Comparison of ENCODE assay signal across 11 cellular contexts in genomic region chr3:125053304-125053699, GRCh38. TPM values are rescaled to one million over a fixed set of nuclear protein-coding genes. Genes with fewer than 3 reads are reported as not detected.
DNase-seq lines count a peak whose midpoint lies in the region; ATAC-seq and TF ChIP-seq lines count a peak whose summit lies in the region.
"Had no signal": no experiment of that assay in that cellular context is flagged by ENCODE, and none has a peak within 500 bp of the region (broad histone marks: within the 10 kb centered on the region; RNA-seq: fewer than 3 reads in every experiment).

No MANE protein-coding gene starts in this region.

- H3K4me3 Mint-ChIP-seq in CD4-positive, alpha-beta memory T cell = peak overlapping the region; percentile 27 to 98 (median 96)

- H3K36me3 ChIP-seq in CD4-positive, alpha-beta memory T cell (ENCODE audit: insufficient read depth, low read length) = no peaks in the 10 kb centered on the region
- peaks cover 0 to under 1% (median 0%) of the 10 kb centered on the region in 4 donors for H3K36me3 ChIP-seq in esophagus muscularis mucosa
- H3K36me3 ChIP-seq in sigmoid colon = no peaks in the 10 kb centered on the region

- peak overlapping the region; percentile 95 to 99 (median 98) for H3K27ac Mint-ChIP-seq in CD4-positive, alpha-beta memory T cell

- in situ Hi-C loops in KBM-7 (cut with MboI; ENCODE audit: low pct_unique_long_range_greater_than_20kb, low sequenced_read_pairs) = no loop called here

- POLR2A ChIA-PET in CD4-positive, alpha-beta memory T cell (lab: Charles Lee; ENCODE audit: partially characterized antibody) = interaction anchor here (1.6 to 2.2 kb wide), 4 partner anchors 30 to 88 kb away, joined by 3 to 13 read pairs (median 6); no protein-coding TSS in a partner anchor
- POLR2A ChIA-PET in RWPE1 (lab: Yijun Ruan, JAX; ENCODE audit: low non-redundant PET) = interaction anchor here (1.0 kb wide), 1 partner anchor 15 kb away, joined by 4 read pairs; no protein-coding TSS in a partner anchor

- no peaks in the 10 kb centered on the region for H3K9me3 ChIP-seq in CD4-positive, alpha-beta memory T cell (ENCODE audit: control insufficient read depth in 1 of 2, low read length in 2 of 2)
- no peaks in the 10 kb centered on the region for H3K9me3 ChIP-seq in esophagus muscularis mucosa
- no peaks in the 10 kb centered on the region for H3K9me3 ChIP-seq in sigmoid colon

- TF ChIP-seq EP300 in esophagus muscularis mucosa (IDR thresholded peaks at IDR 0.05) (no peak), sigmoid colon (IDR thresholded peaks at IDR 0.05) (no peak)

- no peaks in the 10 kb centered on the region for H3K9me3 Mint-ChIP-seq in CD4-positive, alpha-beta memory T cell

- H3K36me3 Mint-ChIP-seq in CD4-positive, alpha-beta memory T cell = peaks cover 13 to 15% of the 10 kb centered on the region in 2 donors

- ATAC-seq in GM19395 (IDR thresholded peaks at IDR 0.05; ENCODE audit: unreplicated experiment) (no peak), GM21786 (IDR thresholded peaks at IDR 0.05; ENCODE audit: unreplicated experiment) (no peak)

- intact Hi-C loops in CD4-positive, alpha-beta memory T cell (cut with micrococcal nuclease) = loop anchor here (5.0 kb wide), 2 partner anchors 51 to 69 kb away; no protein-coding TSS in a partner anchor
- intact Hi-C loops in esophagus muscularis mucosa (cut with DNase I) = loop anchor here (10.0 kb wide), 1 partner anchor 321 kb away; the partner anchor contains the start of gene ZNF148
- intact Hi-C loops in sigmoid colon (cut with DNase I) = loop anchor here (5.0 to 10.0 kb wide), 4 partner anchors 89 to 531 kb away; no protein-coding TSS in a partner anchor

- TF ChIP-seq POLR2A in esophagus muscularis mucosa (IDR thresholded peaks at IDR 0.05; ENCODE audit: low read depth) (no peak), sigmoid colon (IDR thresholded peaks at IDR 0.05) (no peak)

- TF ChIP-seq CTCF in RWPE1 (conservative IDR thresholded peaks at IDR 0.05; ENCODE audit: low read depth) = no peak
- TF ChIP-seq CTCF in esophagus muscularis mucosa (IDR thresholded peaks at IDR 0.05) = no peak
- no peak for TF ChIP-seq CTCF in sigmoid colon (IDR thresholded peaks at IDR 0.05)

- CTCF ChIA-PET in CD4-positive, alpha-beta memory T cell (lab: Charles Lee; ENCODE audit: partially characterized antibody) = interaction anchor here (0.7 to 1.6 kb wide), 4 partner anchors 10 to 321 kb away, joined by 3 to 4 read pairs (median 3); no protein-coding TSS in a partner anchor
- CTCF ChIA-PET in RWPE1 (lab: Yijun Ruan, JAX) = no interaction called here

- H3K27me3 Mint-ChIP-seq in CD4-positive, alpha-beta memory T cell = no peaks in the 10 kb centered on the region

- H3K4me1 Mint-ChIP-seq in CD4-positive, alpha-beta memory T cell = peaks cover 47 to 69% (median 57%) of the 10 kb centered on the region in 4 donors

- H3K4me3 ChIP-seq in CD4-positive, alpha-beta memory T cell (ENCODE audit: low read length in 2 of 2) = no peak overlapping the region
- H3K4me3 ChIP-seq in esophagus muscularis mucosa (peak overlapping the region; percentile 80 to 86 (median 84)), sigmoid colon (peak overlapping the region in 2 of 4 donors; percentile 79 to 81)
- H3K4me3 ChIP-seq: PC-9 had no signal

- DNase-seq in CD4-positive, alpha-beta memory T cell = no peak
- DNase-seq in RWPE1 (ENCODE audit: low spot score) = no peak
- no peak for DNase-seq in esophagus muscularis mucosa (ENCODE audit: extremely low spot score)
- no peak for DNase-seq in sigmoid colon
- DNase-seq in SK-N-DZ (ENCODE audit: low spot score) = no peak
- no peak for DNase-seq in KBM-7
- DNase-seq: GOT3, Kasumi-1, PC-9 had no signal

- peaks cover 61% of the 10 kb centered on the region for H3K4me1 ChIP-seq in CD4-positive, alpha-beta memory T cell (ENCODE audit: insufficient read depth, low read length)
- H3K4me1 ChIP-seq in esophagus muscularis mucosa (peaks cover 75 to 84% (median 83%) of the 10 kb centered on the region in 4 donors), sigmoid colon (peaks cover 0 to 82% (median 76%) of the 10 kb centered on the region in 4 donors)

- no peaks in the 10 kb centered on the region for H3K27me3 ChIP-seq in CD4-positive, alpha-beta memory T cell (ENCODE audit: insufficient read depth, low read length)
- H3K27me3 ChIP-seq in esophagus muscularis mucosa = no peaks in the 10 kb centered on the region
- no peaks in the 10 kb centered on the region for H3K27me3 ChIP-seq in sigmoid colon

- WGBS in esophagus muscularis mucosa = 100% methylated on average over 2 of the region's 2 CpGs
- 94 to 96% methylated on average over 2 of the region's 2 CpGs for WGBS in sigmoid colon, 2 donors

- peak overlapping the region; percentile 73 for H3K27ac ChIP-seq in CD4-positive, alpha-beta memory T cell (ENCODE audit: low read depth, low read length)
- H3K27ac ChIP-seq in RWPE1 (peak overlapping the region; percentile 86), esophagus muscularis mucosa (replicated peaks in 1 of 4) (peak overlapping the region; percentile 95 to 96 (median 96)), sigmoid colon (peak overlapping the region; percentile 93 to 95 (median 94))
- H3K27ac ChIP-seq: PC-9 had no signal

RNA-seq across cellular contexts. Expression of gene HEG1, which starts 2.5 kb away (rescaled TPM):
- 10 to 100 TPM; 20.2 to 21.7 TPM for total RNA-seq in CD4-positive, alpha-beta memory T cell
- 1 to 10 TPM; 1.1 to 4.7 TPM for polyA plus RNA-seq in CD4-positive, alpha-beta memory T cell
- total RNA-seq in esophagus muscularis mucosa (10 to 100 TPM; 47.8 to 91.7 (median 76.8) TPM), sigmoid colon (10 to 100 TPM; 24.5 to 61.6 (median 41.5) TPM)
- 1 to 10 TPM in 2 of 3 donors, under 1 TPM in 1; 0.92 to 9.7 (median 1.8) TPM for polyA plus RNA-seq in sigmoid colon
- polyA plus RNA-seq in SK-N-DZ (2014; cell fraction: cytosol; rRNA removed) = 2.4 and 8.2 TPM in 2 replicates
- polyA plus RNA-seq in SK-N-DZ (2014; cell fraction: nucleus; rRNA removed) = 1.9 and 3.7 TPM in 2 replicates

Comparison
In these comparisons a context has a peak if more than half of its experiments do, and no peak if none do; other contexts are left out.
1. H3K4me3 ChIP-seq: peak in esophagus muscularis mucosa (4 of 4); none in CD4-positive, alpha-beta memory T cell (0 of 2).
2. Peak in every context shown above with its lines, with median percentiles within 50 percentile points of each other: H3K27ac ChIP-seq.